Comparison of ENCODE assay signal across 17 cellular contexts in the genomic region with DNA sequence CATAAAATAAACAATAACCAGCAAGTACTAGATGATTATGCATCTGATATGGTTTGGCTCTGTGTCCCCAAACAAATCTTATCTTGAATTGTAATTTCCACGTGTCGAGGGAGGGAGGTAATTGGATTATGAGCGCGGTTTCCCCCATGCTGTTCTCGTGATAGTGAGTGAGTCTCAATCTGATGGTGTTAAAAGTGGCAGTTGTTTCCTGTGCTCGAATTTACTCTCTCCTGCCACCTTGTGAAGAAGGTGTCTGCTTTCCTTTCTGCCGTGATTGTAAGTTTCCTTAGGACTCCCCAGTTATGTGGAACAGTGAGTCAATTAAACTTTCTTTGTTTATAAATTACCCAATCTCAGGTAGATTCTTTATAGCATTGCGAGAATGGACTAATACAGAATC. TPM values are rescaled to one million over a fixed set of nuclear protein-coding genes. Genes with fewer than 3 reads are reported as not detected.
DNase-seq lines count a peak whose midpoint lies in the region; ATAC-seq, FAIRE-seq and TF ChIP-seq lines count a peak whose summit lies in the region.
"Had no signal": no experiment of that assay in that cellular context is flagged by ENCODE, and none has a peak within 500 bp of the region (broad histone marks: within the 10 kb centered on the region; RNA-seq: fewer than 3 reads in every experiment).

No MANE protein-coding gene starts in this region.

- ATAC-seq in PC-3 (peak; percentile 49), mucosa of descending colon (no peak)
- ATAC-seq: A549 had no signal

- no peak overlapping the region for H3K56ac ChIP-seq in H1 (replicated peaks; ENCODE audit: insufficient read length, low read depth, low read length)

- H3K36me3 ChIP-seq in PC-3 (ENCODE audit: low read depth, low read length) (no peaks in the 10 kb centered on the region), H1 (ENCODE audit: control insufficient read depth in 2 of 4, insufficient read depth in 4 of 4, low read length in 3 of 4) (no peaks in the 10 kb centered on the region), mucosa of descending colon (ENCODE audit: low read depth) (no peaks in the 10 kb centered on the region)
- no peaks in the 10 kb centered on the region for H3K36me3 ChIP-seq in CD4-positive, alpha-beta memory T cell (ENCODE audit: insufficient read depth, low read length)
- H3K36me3 ChIP-seq: HAP-1 had no signal

- TF ChIP-seq POLR2A in H1 (IDR thresholded peaks at IDR 0.05; ENCODE audit: control extremely low read depth in 1 of 2, low read depth in 2 of 2, low read length in 2 of 2): no peak

- no peak overlapping the region for H4K91ac ChIP-seq in H1 (replicated peaks; ENCODE audit: insufficient read length, low read length)

- peak; percentile 30 to 34; a peak in 2 of 4 replicates for TF ChIP-seq RAD21 in H1 (IDR thresholded peaks at IDR 0.05 in 1 of 2, conservative IDR thresholded peaks at IDR 0.05 in 1 of 2; ENCODE audit: low read depth in 2 of 2, low read length in 2 of 2)

- no peaks in the 10 kb centered on the region for H4K20me1 ChIP-seq in PC-3 (ENCODE audit: low read length)
- H4K20me1 ChIP-seq in H1 (replicated peaks in 1 of 2; ENCODE audit: control insufficient read depth in 1 of 2, insufficient read depth in 2 of 2, low read length in 2 of 2): no peaks in the 10 kb centered on the region

- H3K36me3 Mint-ChIP-seq in CD4-positive, alpha-beta memory T cell: no peaks in the 10 kb centered on the region
- H3K36me3 Mint-ChIP-seq: CD14-positive monocyte; CD8-positive, alpha-beta memory T cell; IgD-negative memory B cell had no signal

- no peak overlapping the region for H3K9ac ChIP-seq in PC-3 (ENCODE audit: low read length)
- H3K9ac ChIP-seq in H1 (replicated peaks in 1 of 4; ENCODE audit: extremely low read depth in 1 of 4, low read depth in 3 of 4, low read length in 3 of 4): no peak overlapping the region

- H3K9me2 ChIP-seq in PC-3 (replicated peaks; ENCODE audit: low read length): no peaks in the 10 kb centered on the region

- peaks cover 0 to 6% (median 3%) of the 10 kb centered on the region in 8 donors for H3K9me3 Mint-ChIP-seq in CD4-positive, alpha-beta memory T cell

- H2AFZ ChIP-seq in PC-3 (ENCODE audit: low read length) (no peak overlapping the region), H1 (ENCODE audit: low read length) (no peak overlapping the region)

- H2AK5ac ChIP-seq in H1 (ENCODE audit: low read depth, low read length): no peak overlapping the region

- no peak overlapping the region for H2BK12ac ChIP-seq in H1 (ENCODE audit: low read depth, low read length)

- intact Hi-C loops in PC-3 (cut with micrococcal nuclease) (no loop called here), mucosa of descending colon (cut with DNase I, micrococcal nuclease) (no loop called here)
- intact Hi-C loops in CD4-positive, alpha-beta memory T cell (cut with micrococcal nuclease): no loop called here

- H2BK20ac ChIP-seq in H1 (ENCODE audit: low read length): no peak overlapping the region

- no peak overlapping the region for H4K8ac ChIP-seq in H1 (ENCODE audit: extremely low read depth, insufficient read depth, low read length)

- no peaks in the 10 kb centered on the region for H3K79me1 ChIP-seq in H1 (ENCODE audit: low read depth, low read length)

- DNase-seq in H4 (ENCODE audit: low spot score) (peak; percentile 35), PC-3 (no peak), H1 (ENCODE audit: low read depth in 1 of 2, low spot score in 2 of 2) (no peak), mucosa of descending colon (no peak), GM10248 (ENCODE audit: extremely low spot score) (no peak), NCI-H82 (lab: John Stamatoyannopoulos, UW) (no peak)
- DNase-seq in CD4-positive, alpha-beta memory T cell: no peak
- DNase-seq: Caco-2; CD8-positive, alpha-beta memory T cell; DMS53; GF-D8 had no signal

- H3K9me3 ChIP-seq in PC-3 (ENCODE audit: low read length) (no peaks in the 10 kb centered on the region), H1 (ENCODE audit: insufficient read depth in 2 of 2, low read depth in 1 of 2, low read length in 1 of 2) (no peaks in the 10 kb centered on the region), mucosa of descending colon (peaks cover 7% of the 10 kb centered on the region)
- H3K9me3 ChIP-seq in CD4-positive, alpha-beta memory T cell (ENCODE audit: control insufficient read depth in 1 of 2, low read length in 2 of 2): no peaks in the 10 kb centered on the region
- H3K9me3 ChIP-seq: A549, Caco-2, HAP-1 had no signal

- no peak overlapping the region for H3K4me3 Mint-ChIP-seq in CD4-positive, alpha-beta memory T cell
- H3K4me3 Mint-ChIP-seq: CD14-positive monocyte; CD8-positive, alpha-beta memory T cell; IgD-negative memory B cell had no signal

- no peak overlapping the region for H2BK5ac ChIP-seq in H1 (ENCODE audit: low read depth, low read length)

- H3K27me3 Mint-ChIP-seq in CD4-positive, alpha-beta memory T cell: no peaks in the 10 kb centered on the region
- H3K27me3 Mint-ChIP-seq: CD8-positive, alpha-beta memory T cell; IgD-negative memory B cell had no signal

- BruUV-seq in PC-3 (replicated peaks; lab: Mats Ljungman, UMichigan): no TSS peak

- H3K4ac ChIP-seq in H1 (replicated peaks; ENCODE audit: insufficient read length, low read depth, low read length): no peak overlapping the region

- no peak overlapping the region for H4K5ac ChIP-seq in H1 (ENCODE audit: insufficient read length, low read depth, low read length)

- CTCF ChIA-PET in PC-3 (lab: Charles Lee): no interaction called here
- CTCF ChIA-PET in H1 (lab: Charles Lee; ENCODE audit: partially characterized antibody): no interaction called here
- CTCF ChIA-PET in CD4-positive, alpha-beta memory T cell (lab: Charles Lee; ENCODE audit: partially characterized antibody): no interaction called here
- CTCF ChIA-PET in GM10248 (lab: Yijun Ruan, JAX): no interaction called here

- no peak overlapping the region for H3K18ac ChIP-seq in H1 (ENCODE audit: extremely low read depth, low read length)

- POLR2A ChIA-PET in PC-3 (lab: Charles Lee; ENCODE audit: unreplicated experiment) (no interaction called here), H1 (lab: Charles Lee; ENCODE audit: partially characterized antibody) (no interaction called here), GM10248 (lab: Yijun Ruan, JAX) (no interaction called here)
- POLR2A ChIA-PET in CD4-positive, alpha-beta memory T cell (lab: Charles Lee; ENCODE audit: partially characterized antibody): no interaction called here

- 76% methylated on average over 8 of the region's 8 CpGs; no CpG with 5 or more reads in 1 of the 2 experiments for WGBS in H1 (ENCODE audit: extremely low coverage in 1 of 2, insufficient coverage in 1 of 2, insufficient read length in 1 of 2, insufficient replicate concordance in 2 of 2, low coverage in 1 of 2, low lambda C conversion rate in 2 of 2, missing lambda C conversion rate in 1 of 2), 2 experiments

- H3K4me1 Mint-ChIP-seq in CD4-positive, alpha-beta memory T cell: no peaks in the 10 kb centered on the region
- H3K4me1 Mint-ChIP-seq: CD14-positive monocyte; CD8-positive, alpha-beta memory T cell; IgD-negative memory B cell had no signal

- no peak overlapping the region for H2BK15ac ChIP-seq in H1 (ENCODE audit: low read length)

- peak overlapping the region; percentile 31; the same call in 1 of the 2 replicates for H3K4me2 ChIP-seq in PC-3 (ENCODE audit: low read length)
- no peak overlapping the region for H3K4me2 ChIP-seq in H1 (ENCODE audit: insufficient read depth in 1 of 2, low read depth in 2 of 2, low read length in 2 of 2)
- H3K4me2 ChIP-seq: A549 had no signal

- H3K27ac Mint-ChIP-seq in CD4-positive, alpha-beta memory T cell: no peak overlapping the region
- H3K27ac Mint-ChIP-seq: CD14-positive monocyte; CD8-positive, alpha-beta memory T cell; IgD-negative memory B cell had no signal

- no peak overlapping the region for H3K4me3 ChIP-seq in PC-3 (ENCODE audit: low read length)
- no peak overlapping the region for H3K4me3 ChIP-seq in H1 (ENCODE audit: extremely low read depth in 1 of 4, insufficient read depth in 2 of 4, low read depth in 3 of 4, low read length in 4 of 4)
- H3K4me3 ChIP-seq in CD4-positive, alpha-beta memory T cell (ENCODE audit: low read length in 2 of 2): no peak overlapping the region
- no peak overlapping the region for H3K4me3 ChIP-seq in mucosa of descending colon
- H3K4me3 ChIP-seq: A549, HAP-1 had no signal

- H3K23me2 ChIP-seq in H1 (ENCODE audit: low read depth, low read length): no peaks in the 10 kb centered on the region

- TF ChIP-seq EP300 in H1 (IDR thresholded peaks at IDR 0.05; ENCODE audit: borderline replicate concordance in 1 of 2, low read depth in 2 of 2, low read length in 2 of 2): no peak

- H3K4me1 ChIP-seq in PC-3 (ENCODE audit: insufficient read depth, low read length) (0 out of 2 replicates have a peak, but pooled peaks cover 3% of the 10 kb centered on the region), H1 (replicated peaks in 1 of 4; ENCODE audit: control insufficient read depth in 3 of 4, insufficient read depth in 4 of 4, low read length in 3 of 4) (peaks cover 0 to 4% (median 0%) of the 10 kb centered on the region in 4 experiments; a peak in 1 of 7 replicates), mucosa of descending colon (ENCODE audit: low read depth) (no peaks in the 10 kb centered on the region)
- H3K4me1 ChIP-seq in CD4-positive, alpha-beta memory T cell (ENCODE audit: insufficient read depth, low read length): no peaks in the 10 kb centered on the region
- H3K4me1 ChIP-seq: A549, Caco-2, HAP-1 had no signal

- no peak overlapping the region for H2BK120ac ChIP-seq in H1 (replicated peaks; ENCODE audit: low read depth, low read length)

- no peak overlapping the region for H3K23ac ChIP-seq in H1 (ENCODE audit: insufficient read length)

- FAIRE-seq in H1 (lab: Jason Lieb, UNC): peak; percentile 36
- FAIRE-seq: A549 had no signal

- H3F3A ChIP-seq in PC-3 (ENCODE audit: low read length, unreplicated experiment): no peaks in the 10 kb centered on the region

- H3K79me2 ChIP-seq in PC-3 (ENCODE audit: low read length) (no peaks in the 10 kb centered on the region), H1 (ENCODE audit: control insufficient read depth in 1 of 2, insufficient read depth in 2 of 2, low read length in 2 of 2) (no peaks in the 10 kb centered on the region)

- H3K27me3 ChIP-seq in PC-3 (ENCODE audit: low read length): no peaks in the 10 kb centered on the region
- no peaks in the 10 kb centered on the region for H3K27me3 ChIP-seq in H1 (replicated peaks in 1 of 4; ENCODE audit: control insufficient read depth in 3 of 4, extremely low read depth in 1 of 4, insufficient read depth in 3 of 4, low read length in 3 of 4)
- H3K27me3 ChIP-seq in CD4-positive, alpha-beta memory T cell (ENCODE audit: insufficient read depth, low read length): no peaks in the 10 kb centered on the region

- H3K27ac ChIP-seq in PC-3 (ENCODE audit: low read length): no peak overlapping the region
- H3K27ac ChIP-seq in H1 (ENCODE audit: low read depth, low read length): no peak overlapping the region
- no peak overlapping the region for H3K27ac ChIP-seq in CD4-positive, alpha-beta memory T cell (ENCODE audit: low read depth, low read length)
- H3K27ac ChIP-seq: A549 had no signal

- TF ChIP-seq CTCF in PC-3 (conservative IDR thresholded peaks at IDR 0.05; ENCODE audit: low read depth, low read length) (no peak; the same call in 1 of the 2 replicates), H1 (IDR thresholded peaks at IDR 0.05; ENCODE audit: control extremely low read depth in 1 of 3, insufficient read depth in 1 of 3, low read depth in 1 of 3, low read length in 3 of 3) (peak in 2 of 3 experiments; percentile 12 to 17; a peak in 1 of 4 replicates), mucosa of descending colon (IDR thresholded peaks at IDR 0.05) (no peak), GM10248 (IDR thresholded peaks at IDR 0.05; ENCODE audit: control extremely low read depth, extremely low read depth, low read depth, missing control alignments) (no peak)

- H3K14ac ChIP-seq in H1 (ENCODE audit: insufficient read length): no peak overlapping the region

RNA-seq across cellular contexts. Expression of a gene that starts 15.1 kb away (rescaled TPM):
- 1.7 and 2.8 TPM in 2 replicates for total RNA-seq in H4 (2014; rRNA removed; shearing (Covaris generic))
- 1.5 and 1.8 TPM in 2 replicates for total RNA-seq in PC-3 (2014; rRNA removed)
- total RNA-seq in H1 (2021; fragmentation: NEBNext Ultra II Directional; extraction: Animal tissue kit (Norgen Biotek cat#: 25700)): 69.1 and 71.0 TPM in 2 replicates
- polyA plus RNA-seq in H1 (2011; rRNA removed): 22.6 and 27.9 TPM in 2 replicates
- 26.4 TPM for polyA plus RNA-seq in H1 (2011; cell fraction: cytosol; rRNA removed)
- polyA plus RNA-seq in H1 (2011; cell fraction: nucleus; rRNA removed): 32.5 TPM
- polyA plus RNA-seq in H1 (2012, experiment 1 of 2): 21.7 to 34.3 TPM (median 26.0 TPM) in 4 replicates
- polyA plus RNA-seq in H1 (2012, experiment 2 of 2): 3.3 TPM
- polyA plus RNA-seq in H1 (2013, experiment 1 of 2): 79.5 TPM
- polyA plus RNA-seq in H1 (2013, experiment 2 of 2): 75.8 TPM
- polyA minus RNA-seq in H1 (2011; rRNA and poly(A)+ RNA removed): 35.1 and 45.1 TPM in 2 replicates
- 23.9 TPM for polyA minus RNA-seq in H1 (2011; cell fraction: cytosol; rRNA and poly(A)+ RNA removed)
- polyA minus RNA-seq in H1 (2011; cell fraction: nucleus; rRNA and poly(A)+ RNA removed): 65.0 TPM
- under 1 TPM; 0.19 to 0.20 TPM for total RNA-seq in CD4-positive, alpha-beta memory T cell
- polyA plus RNA-seq in CD4-positive, alpha-beta memory T cell: under 1 TPM in 1 of 2 donors, not detected in 1; 0.50 TPM
- total RNA-seq in mucosa of descending colon: 1 to 10 TPM; 3.1 to 5.9 (median 4.2) TPM
- total RNA-seq: CD8-positive, alpha-beta memory T cell; HT1080 had no signal
- polyA plus RNA-seq: BJ; CD14-positive monocyte; CD8-positive, alpha-beta memory T cell had no signal

Comparison
In these comparisons a context has a peak if more than half of its experiments do, and no peak if none do; other contexts are left out.
1. CTCF ChIP-seq: peak in H1 (2 of 3); none in PC-3 (single experiment), mucosa of descending colon (single experiment) and GM10248 (single experiment).
2. RNA of a gene that starts 15.1 kb away (total RNA-seq): 69.1 to 71.0 TPM in H1; 3.1 to 5.9 TPM in mucosa of descending colon, 1.7 to 2.8 TPM in H4, 1.5 to 1.8 TPM in PC-3 and 0.19 to 0.20 TPM in CD4-positive, alpha-beta memory T cell; every median in the first group is over 10 times any median in the second.